ENCODE assay signal across 1 cellular context in the genomic region with DNA sequence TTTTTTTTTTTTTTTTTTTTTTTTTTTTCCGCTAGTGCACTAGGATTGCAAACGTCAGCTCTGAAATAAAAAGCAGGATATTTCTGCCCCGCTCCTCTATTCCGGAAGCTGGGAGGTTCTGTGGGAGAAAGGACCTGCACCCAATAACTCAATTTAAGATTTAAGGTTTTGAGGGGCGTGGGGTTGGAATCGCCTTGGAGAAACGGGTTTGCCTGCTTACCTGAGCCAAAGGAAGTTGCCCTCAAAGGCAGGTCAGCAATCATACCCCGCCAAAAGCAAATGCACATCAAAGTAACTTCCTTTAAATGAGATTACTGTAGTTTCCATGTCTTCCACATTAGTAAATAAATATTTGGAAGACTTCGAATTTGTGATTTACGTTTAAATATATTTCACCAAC.
TF ChIP-seq lines count a peak whose summit lies in the region.

No MANE protein-coding gene starts in this region.

TF ChIP-seq in H1, 55 proteins besides CTCF, POLR2A, EP300 and RAD21:
- TF ChIP-seq SP2 (IDR thresholded peaks at IDR 0.05; ENCODE audit: low read length) (no peak), ZNF274 (IDR thresholded peaks at IDR 0.05; ENCODE audit: borderline replicate concordance, extremely low read depth, low read length) (no peak), EGR1 (IDR thresholded peaks at IDR 0.05; ENCODE audit: borderline replicate concordance, low read depth, low read length) (no peak)
- TF ChIP-seq, protein P1, sequence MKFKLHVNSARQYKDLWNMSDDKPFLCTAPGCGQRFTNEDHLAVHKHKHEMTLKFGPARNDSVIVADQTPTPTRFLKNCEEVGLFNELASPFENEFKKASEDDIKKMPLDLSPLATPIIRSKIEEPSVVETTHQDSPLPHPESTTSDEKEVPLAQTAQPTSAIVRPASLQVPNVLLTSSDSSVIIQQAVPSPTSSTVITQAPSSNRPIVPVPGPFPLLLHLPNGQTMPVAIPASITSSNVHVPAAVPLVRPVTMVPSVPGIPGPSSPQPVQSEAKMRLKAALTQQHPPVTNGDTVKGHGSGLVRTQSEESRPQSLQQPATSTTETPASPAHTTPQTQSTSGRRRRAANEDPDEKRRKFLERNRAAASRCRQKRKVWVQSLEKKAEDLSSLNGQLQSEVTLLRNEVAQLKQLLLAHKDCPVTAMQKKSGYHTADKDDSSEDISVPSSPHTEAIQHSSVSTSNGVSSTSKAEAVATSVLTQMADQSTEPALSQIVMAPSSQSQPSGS (IDR thresholded peaks at IDR 0.05; ENCODE audit: low read length), result no peak
TF ChIP-seq in H1: peak in this region for 0.
